ENCODE assay signal across 8 cellular contexts in the genomic region with DNA sequence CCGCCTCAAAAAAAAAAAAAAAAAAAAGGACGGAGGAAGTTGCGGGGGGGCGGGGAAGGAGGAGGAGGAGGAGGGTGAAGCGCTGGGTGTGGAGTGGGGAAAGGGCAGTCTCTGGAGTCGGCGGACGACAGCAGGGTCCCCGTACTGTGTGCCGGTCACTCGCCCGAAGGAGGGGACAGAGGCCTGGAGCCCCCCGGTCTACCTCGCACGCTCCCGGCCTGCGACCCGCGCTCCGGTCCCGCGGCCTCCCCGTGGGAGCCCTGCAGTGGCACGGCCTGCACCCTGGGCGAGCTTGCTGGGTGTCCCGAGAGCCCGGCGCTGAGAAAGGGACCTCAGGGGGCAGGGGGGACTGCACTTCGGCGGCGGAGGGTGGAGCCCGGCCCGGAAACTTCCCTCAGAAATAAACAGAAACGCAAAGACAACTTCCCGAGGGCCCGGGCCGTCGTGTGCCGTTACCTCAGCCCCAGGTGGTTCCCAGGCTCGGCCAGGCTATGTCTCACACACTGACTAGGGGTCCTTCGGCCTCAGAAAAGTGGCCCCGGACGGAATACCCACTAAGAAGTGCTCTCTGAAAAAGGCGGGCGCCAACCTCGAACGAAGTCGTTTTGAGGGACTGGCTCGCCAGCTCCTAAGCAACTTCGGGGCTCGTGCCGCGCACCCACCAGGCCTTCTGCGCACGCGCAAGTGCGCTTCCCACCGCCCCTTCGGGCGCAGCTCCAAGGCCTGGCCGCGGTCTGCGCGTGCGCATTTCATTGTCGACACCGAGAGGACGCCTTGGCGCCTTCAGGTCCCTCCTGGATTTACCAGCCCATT. TPM values are rescaled to one million over a fixed set of nuclear protein-coding genes. Genes with fewer than 3 reads are reported as not detected.
DNase-seq lines count a peak whose midpoint lies in the region; ATAC-seq, FAIRE-seq and TF ChIP-seq lines count a peak whose summit lies in the region.

A gene with protein sequence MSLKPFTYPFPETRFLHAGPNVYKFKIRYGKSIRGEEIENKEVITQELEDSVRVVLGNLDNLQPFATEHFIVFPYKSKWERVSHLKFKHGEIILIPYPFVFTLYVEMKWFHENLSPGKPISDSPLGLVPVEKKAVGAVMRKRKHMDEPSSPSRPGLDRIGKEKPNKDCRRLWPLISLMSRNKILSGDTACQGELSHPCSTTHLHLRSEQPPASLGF (minus strand): TSS at position 688 of the 813 bp plus-strand sequence. CDS start 12,703 bp downstream, outside the sequence.

- peak within 1 kb of the TSS; percentile 35 for H3K4me3 ChIP-seq in WI38 (ENCODE audit: low read depth, low read length)
- H3K4me3 ChIP-seq in body of pancreas: no peak within 1 kb of the TSS

- no peaks in the 10 kb centered on the region for H3K36me3 ChIP-seq in body of pancreas (replicated peaks in 1 of 2; ENCODE audit: insufficient read depth in 1 of 2, low read depth in 2 of 2)

- H3K9me3 ChIP-seq in body of pancreas: no peaks in the 10 kb centered on the region

- no peak for TF ChIP-seq CTCF in WI38 (IDR thresholded peaks at IDR 0.05; ENCODE audit: low read depth, low read length)
- TF ChIP-seq CTCF in body of pancreas (IDR thresholded peaks at IDR 0.05): no peak

- FAIRE-seq in GM12892 (lab: Jason Lieb, UNC): no peak

- TF ChIP-seq POLR2A in body of pancreas (IDR thresholded peaks at IDR 0.05) (peak in 2 of 3 donors; percentile 21 to 26), GM12892 (IDR thresholded peaks at IDR 0.05; ENCODE audit: low read depth, low read length) (no peak)

- DNase-seq in EH (ENCODE audit: low read depth) (peak; percentile 37), body of pancreas (peak; percentile 88 to 94 (median 93)), iPS-NIHi7 (ENCODE audit: extremely low spot score) (peak; percentile 86), smooth muscle cell of the brain vasculature (ENCODE audit: low read depth, low spot score) (peak; percentile 62), GM12892 (ENCODE audit: insufficient read length) (no peak)

- whole genome bisulfite sequencing in body of pancreas, 2 donors: 18 to 59% methylated on average over 26 to 63 of the region's 69 CpGs

- intact Hi-C loops in body of pancreas (cut with DNase I): no loop called here

- peak; percentile 95 for ATAC-seq in body of pancreas
- no peak for ATAC-seq in HG03439 (IDR thresholded peaks at IDR 0.05; ENCODE audit: unreplicated experiment)
- ATAC-seq in HG02610 (IDR thresholded peaks at IDR 0.05; ENCODE audit: unreplicated experiment): no peak

- H3K27me3 ChIP-seq in body of pancreas: no peaks in the 10 kb centered on the region

- H3K4me1 ChIP-seq in body of pancreas: peaks cover 10% of the 10 kb centered on the region

- peak within 1 kb of the TSS in 1 of 4 donors; percentile 21 for H3K27ac ChIP-seq in body of pancreas

RNA-seq across cellular contexts. Expression of the gene that starts here (rescaled TPM):
- total RNA-seq in body of pancreas: under 1 TPM in 1 of 2 donors, not detected in 1; 0.78 TPM
- polyA plus RNA-seq in GM12892 (2012; ENCODE audit: missing spikeins): not detected

Comparison
In these comparisons a context has a peak if more than half of its experiments do, and no peak if none do; other contexts are left out.
1. Peak in DNase-seq and ATAC-seq in body of pancreas; RNA of the gene not detected or under 1 TPM.